8 cellular contexts compared by ENCODE assay signal in genomic region chr19:4722671-4723464, GRCh38. TPM values are rescaled to one million over a fixed set of nuclear protein-coding genes. Genes with fewer than 3 reads are reported as not detected.
DNase-seq lines count a peak whose midpoint lies in the region; ATAC-seq and TF ChIP-seq lines count a peak whose summit lies in the region.

No MANE protein-coding gene starts in this region.

- no peak for ATAC-seq in activated CD4-positive, alpha-beta T cell treated with anti-CD3 and anti-CD28 coated beads for 36 hours
- ATAC-seq in HG02943 (IDR thresholded peaks at IDR 0.05; ENCODE audit: low read depth, unreplicated experiment): peak; percentile 8

- H3K9me3 ChIP-seq in neural progenitor cell (ENCODE audit: low read depth): no peaks in the 10 kb centered on the region

- CTCF ChIA-PET in activated CD4-positive, alpha-beta T cell treated with anti-CD3 and anti-CD28 coated beads for 36 hours (lab: Charles Lee): interaction anchor here (1.8 kb wide), 1 partner anchor 10 kb away, joined by 4 read pairs; no protein-coding TSS in a partner anchor

- H2AFZ ChIP-seq in neural progenitor cell (replicated peaks): no peak overlapping the region

- peaks cover 19% of the 10 kb centered on the region for H3K36me3 Mint-ChIP-seq in activated CD4-positive, alpha-beta T cell treated with anti-CD3 and anti-CD28 coated beads for 36 hours (ENCODE audit: low read depth)
- H3K36me3 Mint-ChIP-seq in neural progenitor cell: peaks cover 6% of the 10 kb centered on the region

- H3K4me2 ChIP-seq in neural progenitor cell: peak overlapping the region; percentile 97

- no peaks in the 10 kb centered on the region for H3K36me3 ChIP-seq in neural progenitor cell

- intact Hi-C loops in activated CD4-positive, alpha-beta T cell treated with anti-CD3 and anti-CD28 coated beads for 36 hours (cut with DNase I, micrococcal nuclease): loop anchor here (1.0 to 5.0 kb wide), 15 partner anchors 9 to 1254 kb away; partner anchors contain the start of genes APBA3 (in 1 of the 2), CACTIN (in 1 of the 2), DAPK3 (in 1 of the 2) and EEF2 (in 1 of the 2)

- H3K9ac ChIP-seq in neural progenitor cell: peak overlapping the region; percentile 90

- POLR2A ChIA-PET in activated CD4-positive, alpha-beta T cell treated with anti-CD3 and anti-CD28 coated beads for 36 hours (lab: Charles Lee): interaction anchor here (3.0 kb wide), 1 partner anchor 68 kb away, joined by 13 read pairs; the partner anchor contains the start of gene FEM1A

- no peaks in the 10 kb centered on the region for H3F3A ChIP-seq in neural progenitor cell (ENCODE audit: low read depth)

- H3K9me3 Mint-ChIP-seq in activated CD4-positive, alpha-beta T cell treated with anti-CD3 and anti-CD28 coated beads for 36 hours (ENCODE audit: low read depth): no peaks in the 10 kb centered on the region
- peaks cover 8% of the 10 kb centered on the region for H3K9me3 Mint-ChIP-seq in neural progenitor cell

- H4K20me1 ChIP-seq in neural progenitor cell (ENCODE audit: low read depth): peaks cover 13% of the 10 kb centered on the region

- H3K79me2 ChIP-seq in neural progenitor cell (ENCODE audit: low read depth): peaks cover 27% of the 10 kb centered on the region

- peak overlapping the region; percentile 87 for H3K27ac Mint-ChIP-seq in activated CD4-positive, alpha-beta T cell treated with anti-CD3 and anti-CD28 coated beads for 36 hours
- H3K27ac Mint-ChIP-seq in neural progenitor cell: peak overlapping the region; percentile 87

- peak overlapping the region; percentile 92 for H3K4me3 Mint-ChIP-seq in activated CD4-positive, alpha-beta T cell treated with anti-CD3 and anti-CD28 coated beads for 36 hours
- peak overlapping the region; percentile 95 for H3K4me3 Mint-ChIP-seq in neural progenitor cell

- no peak for TF ChIP-seq CTCF in neural progenitor cell (IDR thresholded peaks at IDR 0.05)

- no peaks in the 10 kb centered on the region for H3K27me3 ChIP-seq in neural progenitor cell

- H3K27ac ChIP-seq in neural progenitor cell: no peak overlapping the region

- peaks cover 7% of the 10 kb centered on the region for H3K4me1 ChIP-seq in neural progenitor cell

- peak overlapping the region; percentile 93 for H3K4me3 ChIP-seq in neural progenitor cell

- peaks cover 26% of the 10 kb centered on the region for H3K4me1 Mint-ChIP-seq in activated CD4-positive, alpha-beta T cell treated with anti-CD3 and anti-CD28 coated beads for 36 hours
- H3K4me1 Mint-ChIP-seq in neural progenitor cell: peaks cover 17% of the 10 kb centered on the region

- no peaks in the 10 kb centered on the region for H3K27me3 Mint-ChIP-seq in activated CD4-positive, alpha-beta T cell treated with anti-CD3 and anti-CD28 coated beads for 36 hours
- peaks cover 28% of the 10 kb centered on the region for H3K27me3 Mint-ChIP-seq in neural progenitor cell (ENCODE audit: insufficient read depth, low read depth)

- peak; percentile 35 for DNase-seq in activated CD4-positive, alpha-beta T cell treated with anti-CD3 and anti-CD28 coated beads for 36 hours
- no peak for DNase-seq in activated CD4-positive, alpha-beta T cell treated with anti-CD3 and anti-CD28 coated beads, Interleukin-2, amount 50 U/mL, for 4 hours
- DNase-seq in UCSD-AML1 (lab: John Stamatoyannopoulos, UW; ENCODE audit: unreplicated experiment) (peak; percentile 49), fibroblast of gingiva (ENCODE audit: low read depth) (peak; percentile 85), neural progenitor cell (ENCODE audit: low spot score) (peak; percentile 10), NCI-H2081 (lab: John Stamatoyannopoulos, UW) (no peak)
- DNase-seq in central memory CD4-positive, alpha-beta T cell: no peak

RNA-seq across cellular contexts. Expression of gene DPP9, which starts 0.8 kb away (rescaled TPM):
- 10 to 100 TPM; 49.2 to 51.3 TPM for total RNA-seq in activated CD4-positive, alpha-beta T cell treated with anti-CD3 and anti-CD28 coated beads for 36 hours
- total RNA-seq in neural progenitor cell (ENCODE audit: low replicate concordance): 17.1 and 34.7 TPM in 2 replicates

RNA-seq across cellular contexts. Expression of gene MYDGF, which starts 52.7 kb away (rescaled TPM):
- 10 to 100 TPM; 34.7 to 53.8 TPM for total RNA-seq in activated CD4-positive, alpha-beta T cell treated with anti-CD3 and anti-CD28 coated beads for 36 hours
- 23.4 and 39.5 TPM in 2 replicates for total RNA-seq in neural progenitor cell (ENCODE audit: low replicate concordance)

Comparison
In these comparisons a context has a peak if more than half of its experiments do, and no peak if none do; other contexts are left out.
1. DNase-seq: peak in activated CD4-positive, alpha-beta T cell treated with anti-CD3 and anti-CD28 coated beads for 36 hours (single experiment), UCSD-AML1 (single experiment), fibroblast of gingiva (single experiment) and neural progenitor cell (single experiment); none in activated CD4-positive, alpha-beta T cell treated with anti-CD3 and anti-CD28 coated beads, Interleukin-2, amount 50 U/mL, for 4 hours (0 of 2), central memory CD4-positive, alpha-beta T cell (single experiment) and NCI-H2081 (0 of 2).